28 cellular contexts compared by ENCODE assay signal in genomic region chr14:41663478-41663845, GRCh38. TPM values are rescaled to one million over a fixed set of nuclear protein-coding genes. Genes with fewer than 3 reads are reported as not detected.
DNase-seq lines count a peak whose midpoint lies in the region; ATAC-seq and TF ChIP-seq lines count a peak whose summit lies in the region.
"Had no signal": no experiment of that assay in that cellular context is flagged by ENCODE, and none has a peak within 500 bp of the region (broad histone marks: within the 10 kb centered on the region; RNA-seq: fewer than 3 reads in every experiment).

No MANE protein-coding gene starts in this region.

- no peak for ATAC-seq in left ventricle myocardium superior
- no peak for ATAC-seq in GM21825 (IDR thresholded peaks at IDR 0.05; ENCODE audit: unreplicated experiment)
- ATAC-seq: activated T-cell treated with anti-CD3 and anti-CD28 coated beads, Interleukin-2, amount 50 U/mL, for 72 hours; left colon; naive thymus-derived CD8-positive, alpha-beta T cell had no signal

- TF ChIP-seq CTCF in AG10803 (conservative IDR thresholded peaks at IDR 0.05; ENCODE audit: low read length): no peak

- intact Hi-C loops in left ventricle myocardium superior (cut with micrococcal nuclease): no loop called here

- no peak overlapping the region for H3K4me3 ChIP-seq in AG10803 (ENCODE audit: low read length)
- H3K4me3 ChIP-seq: BLaER1, esophagus squamous epithelium, sigmoid colon, SJCRH30 had no signal

- DNase-seq in AG10803 (ENCODE audit: low read depth) (peak; percentile 3), NCI-H1694 treated with DMSO at 0.1 percent for 48 hours (lab: John Stamatoyannopoulos, UW) (peak; percentile 71), astrocyte of the hippocampus (ENCODE audit: low read depth, low spot score) (peak; percentile 82), kidney glomerular epithelial cell (lab: John Stamatoyannopoulos, UW) (peak; percentile 77), left ventricle myocardium superior (no peak)
- no peak for DNase-seq in stimulated activated CD4-positive, alpha-beta T cell treated with anti-CD3 and anti-CD28 coated beads, Interleukin-15, amount 100 ng/mL, for 24 hours
- DNase-seq in stimulated activated CD4-positive, alpha-beta T cell treated with anti-CD3 and anti-CD28 coated beads, Interleukin-4, amount 100 ng/mL, for 1 hour: no peak
- DNase-seq: activated CD4-positive, alpha-beta T cell treated with anti-CD3 and anti-CD28 coated beads, Interleukin-2, amount 10 ng/mL, durations not matched to agents 24 days and 14 days; activated naive CD4-positive, alpha-beta T cell treated with anti-CD3 and anti-CD28 coated beads, Interleukin-2, amount 10 ng/mL, durations not matched to agents 7 days and 5 days; activated T-cell treated with anti-CD3 and anti-CD28 coated beads, Interleukin-2, amount 50 U/mL, for 72 hours; aorta; COR-L47; DND-41; effector memory CD4-positive, alpha-beta T cell; esophagus squamous epithelium; glutamatergic neuron; GOT3; KBM-7; left colon; naive thymus-derived CD8-positive, alpha-beta T cell; NCI-H2029; NCI-H510A; sigmoid colon; SJCRH30; substantia nigra had no signal

RNA-seq across cellular contexts. Expression of gene LRFN5, which starts 56.8 kb away (rescaled TPM):
- total RNA-seq in left ventricle myocardium superior: 0.37 TPM
- total RNA-seq: activated CD4-positive, alpha-beta T cell treated with anti-CD3 and anti-CD28 coated beads, Interleukin-2, amount 10 ng/mL, durations not matched to agents 24 days and 14 days; activated T-cell treated with anti-CD3 and anti-CD28 coated beads, Interleukin-2, amount 50 U/mL, for 72 hours; naive thymus-derived CD8-positive, alpha-beta T cell; T-helper 1 cell treated with Interleukin-12 subunit alpha and Interleukin-12 subunit beta and Interleukin-4 antibody, amounts not matched to agents 30 ng/mL and 1 ng/mL, for 36 hours had no signal

Comparison
In these comparisons a context has a peak if more than half of its experiments do, and no peak if none do; other contexts are left out.
1. DNase-seq: peak in AG10803 (single experiment), NCI-H1694 treated with DMSO at 0.1 percent for 48 hours (single experiment), astrocyte of the hippocampus (single experiment) and kidney glomerular epithelial cell (single experiment); none in stimulated activated CD4-positive, alpha-beta T cell treated with anti-CD3 and anti-CD28 coated beads, Interleukin-15, amount 100 ng/mL, for 24 hours (single experiment), stimulated activated CD4-positive, alpha-beta T cell treated with anti-CD3 and anti-CD28 coated beads, Interleukin-4, amount 100 ng/mL, for 1 hour (single experiment) and left ventricle myocardium superior (single experiment).